ENCODE assay signal across 10 cellular contexts in genomic region chr17:81422776-81423697, GRCh38. TPM values are rescaled to one million over a fixed set of nuclear protein-coding genes. Genes with fewer than 3 reads are reported as not detected.
A peak's percentile ranks its signal among the peaks of the same experiment; 100 is the strongest.
DNase-seq lines count a peak whose midpoint lies in the region; ATAC-seq and TF ChIP-seq lines count a peak whose summit lies in the region.
"Had no signal": no experiment of that assay in that cellular context is flagged by ENCODE, and none has a peak within 500 bp of the region (broad histone marks: within the 10 kb centered on the region; RNA-seq: fewer than 3 reads in every experiment).

No MANE protein-coding gene starts in this region.

- peaks cover 25 to 99% (median 84%) of the 10 kb centered on the region in 11 experiments; a peak in 20 of 22 replicates for H4K20me1 ChIP-seq in BLaER1 treated with 17β-estradiol and CSF1 and Interleukin-3, amounts not matched to agents 10 nM and 100 nM

- H3K27me3 Mint-ChIP-seq in osteocyte (ENCODE audit: unreplicated experiment), result no peaks in the 10 kb centered on the region

- no peak overlapping the region for H3K4me3 Mint-ChIP-seq in osteocyte (ENCODE audit: unreplicated experiment)
- H3K4me3 Mint-ChIP-seq in stimulated activated effector memory CD8-positive, alpha-beta T cell treated with anti-CD3 and anti-CD28 coated beads, Interleukin-12 subunit alpha, Interleukin-12 subunit beta, amount 100 ng/mL, for 72 hours, result no peak overlapping the region
- H3K4me3 Mint-ChIP-seq: brain had no signal

- H3K36me3 ChIP-seq in BLaER1 treated with 17β-estradiol and CSF1 and Interleukin-3, amounts not matched to agents 10 nM and 100 nM, result peaks cover 0 to 22% (median 0%) of the 10 kb centered on the region in 11 experiments; a peak in 7 of 22 replicates
- H3K36me3 ChIP-seq in SJCRH30, result no peaks in the 10 kb centered on the region

- no peak for ATAC-seq in stimulated activated effector memory CD8-positive, alpha-beta T cell treated with anti-CD3 and anti-CD28 coated beads, Interleukin-12 subunit alpha, Interleukin-12 subunit beta, amount 100 ng/mL, for 72 hours
- ATAC-seq in GM21367 (IDR thresholded peaks at IDR 0.05; ENCODE audit: unreplicated experiment) (no peak), GM21529 (IDR thresholded peaks at IDR 0.05; ENCODE audit: unreplicated experiment) (no peak)

- peaks cover 72 to 83% (median 78%) of the 10 kb centered on the region in 10 experiments for H3K4me1 ChIP-seq in BLaER1 treated with 17β-estradiol and CSF1 and Interleukin-3, amounts not matched to agents 10 nM and 100 nM
- peaks cover 60% of the 10 kb centered on the region for H3K4me1 ChIP-seq in SJCRH30

- H3K9me3 Mint-ChIP-seq in osteocyte (ENCODE audit: unreplicated experiment), result no peaks in the 10 kb centered on the region
- no peaks in the 10 kb centered on the region for H3K9me3 Mint-ChIP-seq in stimulated activated effector memory CD8-positive, alpha-beta T cell treated with anti-CD3 and anti-CD28 coated beads, Interleukin-12 subunit alpha, Interleukin-12 subunit beta, amount 100 ng/mL, for 72 hours
- H3K9me3 Mint-ChIP-seq: brain had no signal

- H3K9me3 ChIP-seq in BLaER1 treated with 17β-estradiol and CSF1 and Interleukin-3, amounts not matched to agents 10 nM and 100 nM (replicated peaks in 1 of 11), result peaks cover 0 to 24% (median 8%) of the 10 kb centered on the region in 11 experiments; a peak in 9 of 22 replicates
- H3K9me3 ChIP-seq in SJCRH30 (replicated peaks), result no peaks in the 10 kb centered on the region

- peak; percentile 94 to 95 for DNase-seq in SJCRH30
- peak; percentile 95 for DNase-seq in fibroblast of pulmonary artery (ENCODE audit: low read depth)
- peak; percentile 93 for DNase-seq in osteocyte (ENCODE audit: extremely low spot score, unreplicated experiment)
- no peak for DNase-seq in stimulated activated effector memory CD8-positive, alpha-beta T cell treated with anti-CD3 and anti-CD28 coated beads, Interleukin-12 subunit alpha, Interleukin-12 subunit beta, amount 100 ng/mL, for 72 hours (ENCODE audit: low spot score in 2 of 2)
- DNase-seq in stimulated activated CD4-positive, alpha-beta T cell treated with anti-CD3 and anti-CD28 coated beads, Interleukin-12 subunit alpha, Interleukin-12 subunit beta, amount 100 ng/mL, for 4 hours, result no peak
- DNase-seq: NCI-H2107 had no signal

- TF ChIP-seq CTCF in fibroblast of pulmonary artery (IDR thresholded peaks at IDR 0.05; ENCODE audit: low read length, missing control alignments) (no peak), osteocyte (IDR thresholded peaks at IDR 0.05) (no peak)

- no peaks in the 10 kb centered on the region for H3K36me3 Mint-ChIP-seq in osteocyte (ENCODE audit: unreplicated experiment)
- no peaks in the 10 kb centered on the region for H3K36me3 Mint-ChIP-seq in stimulated activated effector memory CD8-positive, alpha-beta T cell treated with anti-CD3 and anti-CD28 coated beads, Interleukin-12 subunit alpha, Interleukin-12 subunit beta, amount 100 ng/mL, for 72 hours
- H3K36me3 Mint-ChIP-seq: brain had no signal

- peaks cover 58% of the 10 kb centered on the region for H3K4me1 Mint-ChIP-seq in osteocyte (ENCODE audit: unreplicated experiment)
- H3K4me1 Mint-ChIP-seq in stimulated activated effector memory CD8-positive, alpha-beta T cell treated with anti-CD3 and anti-CD28 coated beads, Interleukin-12 subunit alpha, Interleukin-12 subunit beta, amount 100 ng/mL, for 72 hours, result peaks cover 6% of the 10 kb centered on the region

- peaks cover 0 to 27% (median 0%) of the 10 kb centered on the region in 11 experiments; a peak in 4 of 22 replicates for H3K27me3 ChIP-seq in BLaER1 treated with 17β-estradiol and CSF1 and Interleukin-3, amounts not matched to agents 10 nM and 100 nM
- no peaks in the 10 kb centered on the region for H3K27me3 ChIP-seq in SJCRH30

- H3K27ac Mint-ChIP-seq in osteocyte (ENCODE audit: unreplicated experiment), result no peak overlapping the region
- H3K27ac Mint-ChIP-seq in stimulated activated effector memory CD8-positive, alpha-beta T cell treated with anti-CD3 and anti-CD28 coated beads, Interleukin-12 subunit alpha, Interleukin-12 subunit beta, amount 100 ng/mL, for 72 hours, result no peak overlapping the region

- peak overlapping the region in 1 of 10 experiments; percentile 11; a peak in 2 of 20 replicates for H3K4me3 ChIP-seq in BLaER1 treated with 17β-estradiol and CSF1 and Interleukin-3, amounts not matched to agents 10 nM and 100 nM
- H3K4me3 ChIP-seq in SJCRH30, result peak overlapping the region; percentile 44
- H3K4me3 ChIP-seq in fibroblast of pulmonary artery (replicated peaks; ENCODE audit: low read depth, low read length), result peak overlapping the region; percentile 10

- peak overlapping the region in 10 of 11 experiments; percentile 32 to 62 (median 54); a peak in 14 of 22 replicates for H3K9ac ChIP-seq in BLaER1 treated with 17β-estradiol and CSF1 and Interleukin-3, amounts not matched to agents 10 nM and 100 nM

- H3K27ac ChIP-seq in BLaER1 treated with 17β-estradiol and CSF1 and Interleukin-3, amounts not matched to agents 10 nM and 100 nM, result peak overlapping the region in 8 of 11 experiments; percentile 33 to 67 (median 50); a peak in 13 of 22 replicates
- H3K27ac ChIP-seq in SJCRH30, result peak overlapping the region; percentile 88

- H3K4me2 ChIP-seq in BLaER1 treated with 17β-estradiol and CSF1 and Interleukin-3, amounts not matched to agents 10 nM and 100 nM, result peak overlapping the region; percentile 72 to 99 (median 91)

RNA-seq across cellular contexts. Expression of gene BAHCC1, which starts 27.8 kb away (rescaled TPM):
- 17.4 and 20.0 TPM in 2 replicates for total RNA-seq in SJCRH30 (2014; rRNA removed; shearing (Covaris generic))
- 55.7 and 57.0 TPM in 2 replicates for total RNA-seq in osteocyte

Comparison
In these comparisons a context has a peak if more than half of its experiments do, and no peak if none do; other contexts are left out.
1. DNase-seq: peak in SJCRH30 (2 of 2), fibroblast of pulmonary artery (single experiment) and osteocyte (single experiment); none in stimulated activated effector memory CD8-positive, alpha-beta T cell treated with anti-CD3 and anti-CD28 coated beads, Interleukin-12 subunit alpha, Interleukin-12 subunit beta, amount 100 ng/mL, for 72 hours (0 of 2) and stimulated activated CD4-positive, alpha-beta T cell treated with anti-CD3 and anti-CD28 coated beads, Interleukin-12 subunit alpha, Interleukin-12 subunit beta, amount 100 ng/mL, for 4 hours (single experiment).